ENCODE assay signal across 8 cellular contexts in genomic region chr2:130341562-130342019, GRCh38. TPM values are rescaled to one million over a fixed set of nuclear protein-coding genes. Genes with fewer than 3 reads are reported as not detected.
DNase-seq lines count a peak whose midpoint lies in the region; ATAC-seq and TF ChIP-seq lines count a peak whose summit lies in the region.

No MANE protein-coding gene starts in this region.

- no peaks in the 10 kb centered on the region for H3K9me3 ChIP-seq in heart left ventricle
- H3K9me3 ChIP-seq in HUES6 (ENCODE audit: control insufficient read depth, insufficient read depth, low read depth, low read length), result no peaks in the 10 kb centered on the region
- no peaks in the 10 kb centered on the region for H3K9me3 ChIP-seq in subcutaneous abdominal adipose tissue (ENCODE audit: control insufficient read depth in 5 of 5, low read length in 5 of 5)

- H3K4me1 ChIP-seq in heart left ventricle, result peaks cover 3 to 26% (median 19%) of the 10 kb centered on the region in 12 donors
- H3K4me1 ChIP-seq in HUES6 (ENCODE audit: control insufficient read depth, insufficient read depth, low read length), result peaks cover 11% of the 10 kb centered on the region
- H3K4me1 ChIP-seq in subcutaneous abdominal adipose tissue (ENCODE audit: control insufficient read depth in 5 of 5, insufficient read depth in 5 of 5, low read length in 5 of 5), result peaks cover 6 to 30% (median 26%) of the 10 kb centered on the region in 5 donors

- intact Hi-C loops in heart left ventricle (cut with DNase I), result loop anchor here in 4 of 10 donors (1.0 to 5.0 kb wide), 7 partner anchors 14 to 464 kb away; partner anchors contain the start of genes MZT2B (in 1 of the 4), PTPN18 (in 1 of the 4) and SMPD4 (in 1 of the 4)
- intact Hi-C loops in cardiac septum (cut with DNase I), result loop anchor here (1.0 kb wide), 1 partner anchor 15 kb away; the partner anchor contains the start of gene PTPN18

- peak overlapping the region; percentile 99 for H3K4me3 Mint-ChIP-seq in activated naive CD8-positive, alpha-beta T cell treated with anti-CD3 and anti-CD28 coated beads, Interleukin-2, amount 10 ng/mL, durations not matched to agents 7 days and 5 days
- H3K4me3 Mint-ChIP-seq in immature natural killer cell, result peak overlapping the region; percentile 92 to 100 (median 100)

- TF ChIP-seq POLR2A in heart left ventricle (IDR thresholded peaks at IDR 0.05), result no peak

- 1 to 14% (median 3%) methylated on average over 4 to 24 of the region's 24 CpGs for WGBS in heart left ventricle, 4 donors

- H3K36me3 Mint-ChIP-seq in activated naive CD8-positive, alpha-beta T cell treated with anti-CD3 and anti-CD28 coated beads, Interleukin-2, amount 10 ng/mL, durations not matched to agents 7 days and 5 days, result peaks cover 30% of the 10 kb centered on the region
- peaks cover 22 to 38% (median 34%) of the 10 kb centered on the region in 3 donors for H3K36me3 Mint-ChIP-seq in immature natural killer cell

- H3K27ac Mint-ChIP-seq in activated naive CD8-positive, alpha-beta T cell treated with anti-CD3 and anti-CD28 coated beads, Interleukin-2, amount 10 ng/mL, durations not matched to agents 7 days and 5 days, result peak overlapping the region; percentile 98
- H3K27ac Mint-ChIP-seq in immature natural killer cell, result peak overlapping the region; percentile 91 to 99 (median 96)

- no peak for ATAC-seq in heart left ventricle
- no peak for ATAC-seq in activated naive CD8-positive, alpha-beta T cell treated with anti-CD3 and anti-CD28 coated beads, Interleukin-2, amount 10 ng/mL, durations not matched to agents 7 days and 5 days (ENCODE audit: low read depth)

- peak overlapping the region; percentile 82 to 95 (median 94) for H3K27ac ChIP-seq in heart left ventricle
- H3K27ac ChIP-seq in HUES6 (ENCODE audit: low read depth, low read length), result no peak overlapping the region
- peak overlapping the region; percentile 87 for H3K27ac ChIP-seq in subcutaneous abdominal adipose tissue (ENCODE audit: low read depth, low read length)

- peaks cover 4 to 54% (median 40%) of the 10 kb centered on the region in 9 donors for H3K36me3 ChIP-seq in heart left ventricle
- H3K36me3 ChIP-seq in HUES6 (ENCODE audit: control insufficient read depth, insufficient read depth, low read length), result peaks cover 33% of the 10 kb centered on the region
- peaks cover 6 to 53% (median 40%) of the 10 kb centered on the region in 5 donors for H3K36me3 ChIP-seq in subcutaneous abdominal adipose tissue (ENCODE audit: control insufficient read depth in 5 of 5, insufficient read depth in 5 of 5, low read length in 5 of 5)

- POLR2A ChIA-PET in activated naive CD8-positive, alpha-beta T cell treated with anti-CD3 and anti-CD28 coated beads, Interleukin-2, amount 10 ng/mL, durations not matched to agents 7 days and 5 days (lab: Charles Lee), result interaction anchor here (0.5 to 3.9 kb wide), 11 partner anchors 14 to 700 kb away, joined by 3 to 42 read pairs (median 8); partner anchors contain the start of genes MZT2B, PTPN18 and SMPD4

- no peaks in the 10 kb centered on the region for H3K9me3 Mint-ChIP-seq in activated naive CD8-positive, alpha-beta T cell treated with anti-CD3 and anti-CD28 coated beads, Interleukin-2, amount 10 ng/mL, durations not matched to agents 7 days and 5 days
- H3K9me3 Mint-ChIP-seq in immature natural killer cell, result no peaks in the 10 kb centered on the region

- H3K27me3 ChIP-seq in heart left ventricle (no peaks in the 10 kb centered on the region), HUES6 (ENCODE audit: control insufficient read depth, insufficient read depth, low read length) (no peaks in the 10 kb centered on the region), subcutaneous abdominal adipose tissue (ENCODE audit: control insufficient read depth in 5 of 5, insufficient read depth in 4 of 5, low read length in 5 of 5) (no peaks in the 10 kb centered on the region)

- peaks cover 12% of the 10 kb centered on the region for H3K4me1 Mint-ChIP-seq in activated naive CD8-positive, alpha-beta T cell treated with anti-CD3 and anti-CD28 coated beads, Interleukin-2, amount 10 ng/mL, durations not matched to agents 7 days and 5 days
- H3K4me1 Mint-ChIP-seq in immature natural killer cell, result peaks cover 32 to 36% of the 10 kb centered on the region in 2 donors

- H3K9ac ChIP-seq in HUES6 (ENCODE audit: low read length) (peak overlapping the region; percentile 70), subcutaneous abdominal adipose tissue (ENCODE audit: low read length in 5 of 5) (peak overlapping the region in 3 of 5 donors; percentile 44 to 67 (median 64))

- no peak for TF ChIP-seq CTCF in heart left ventricle (IDR thresholded peaks at IDR 0.05)

- no peaks in the 10 kb centered on the region for H3K27me3 Mint-ChIP-seq in activated naive CD8-positive, alpha-beta T cell treated with anti-CD3 and anti-CD28 coated beads, Interleukin-2, amount 10 ng/mL, durations not matched to agents 7 days and 5 days
- H3K27me3 Mint-ChIP-seq in immature natural killer cell (ENCODE audit: low read depth in 3 of 3), result peaks cover 3 to 14% (median 9%) of the 10 kb centered on the region in 3 donors

- no peak for DNase-seq in heart left ventricle
- no peak for DNase-seq in cardiac septum (ENCODE audit: low spot score)
- DNase-seq in activated naive CD8-positive, alpha-beta T cell treated with anti-CD3 and anti-CD28 coated beads, Interleukin-2, amount 10 ng/mL, durations not matched to agents 7 days and 5 days, result no peak
- no peak for DNase-seq in immature natural killer cell
- no peak for DNase-seq in DMS153 (lab: John Stamatoyannopoulos, UW)
- DNase-seq in stimulated activated CD4-positive, alpha-beta T cell treated with anti-CD3 and anti-CD28 coated beads, Interleukin-4, amount 100 ng/mL, for 4 hours, result no peak

- peak overlapping the region; percentile 42 to 94 (median 76) for H3K4me3 ChIP-seq in heart left ventricle
- H3K4me3 ChIP-seq in HUES6 (ENCODE audit: low read depth, low read length), result peak overlapping the region; percentile 95
- peak overlapping the region; percentile 83 to 97 (median 90) for H3K4me3 ChIP-seq in subcutaneous abdominal adipose tissue (ENCODE audit: low read depth in 1 of 5, low read length in 5 of 5)

RNA-seq across cellular contexts. Expression of gene IMP4, which starts 1.1 kb away (rescaled TPM):
- total RNA-seq in heart left ventricle, result 100 to 1,000 TPM in 2 of 9 donors, 10 to 100 TPM in 7; 55.8 to 130 (median 68.5) TPM
- polyA plus RNA-seq in heart left ventricle, result 100 to 1,000 TPM in 1 of 2 donors, 10 to 100 TPM in 1; 73.7 to 209 TPM
- total RNA-seq in cardiac septum, result 60.7 TPM
- 10 to 100 TPM; 64.9 to 65.8 TPM for total RNA-seq in activated naive CD8-positive, alpha-beta T cell treated with anti-CD3 and anti-CD28 coated beads, Interleukin-2, amount 10 ng/mL, durations not matched to agents 7 days and 5 days
- polyA plus RNA-seq in immature natural killer cell, result 100 to 1,000 TPM in 1 of 3 donors, 10 to 100 TPM in 2; 45.3 to 103 (median 84.7) TPM

RNA-seq across cellular contexts. Expression of gene PTPN18, which starts 14.3 kb away (rescaled TPM):
- 10 to 100 TPM in 8 of 9 donors, 1 to 10 TPM in 1; 9.7 to 42.5 (median 11.1) TPM for total RNA-seq in heart left ventricle
- 10 to 100 TPM; 16.3 to 16.8 TPM for polyA plus RNA-seq in heart left ventricle
- 13.4 TPM for total RNA-seq in cardiac septum
- 10 to 100 TPM; 57.7 to 64.5 TPM for total RNA-seq in activated naive CD8-positive, alpha-beta T cell treated with anti-CD3 and anti-CD28 coated beads, Interleukin-2, amount 10 ng/mL, durations not matched to agents 7 days and 5 days
- 100 to 1,000 TPM in 1 of 3 donors, 10 to 100 TPM in 2; 89.4 to 190 (median 91.1) TPM for polyA plus RNA-seq in immature natural killer cell
